11 cellular contexts compared by ENCODE assay signal in the genomic region with DNA sequence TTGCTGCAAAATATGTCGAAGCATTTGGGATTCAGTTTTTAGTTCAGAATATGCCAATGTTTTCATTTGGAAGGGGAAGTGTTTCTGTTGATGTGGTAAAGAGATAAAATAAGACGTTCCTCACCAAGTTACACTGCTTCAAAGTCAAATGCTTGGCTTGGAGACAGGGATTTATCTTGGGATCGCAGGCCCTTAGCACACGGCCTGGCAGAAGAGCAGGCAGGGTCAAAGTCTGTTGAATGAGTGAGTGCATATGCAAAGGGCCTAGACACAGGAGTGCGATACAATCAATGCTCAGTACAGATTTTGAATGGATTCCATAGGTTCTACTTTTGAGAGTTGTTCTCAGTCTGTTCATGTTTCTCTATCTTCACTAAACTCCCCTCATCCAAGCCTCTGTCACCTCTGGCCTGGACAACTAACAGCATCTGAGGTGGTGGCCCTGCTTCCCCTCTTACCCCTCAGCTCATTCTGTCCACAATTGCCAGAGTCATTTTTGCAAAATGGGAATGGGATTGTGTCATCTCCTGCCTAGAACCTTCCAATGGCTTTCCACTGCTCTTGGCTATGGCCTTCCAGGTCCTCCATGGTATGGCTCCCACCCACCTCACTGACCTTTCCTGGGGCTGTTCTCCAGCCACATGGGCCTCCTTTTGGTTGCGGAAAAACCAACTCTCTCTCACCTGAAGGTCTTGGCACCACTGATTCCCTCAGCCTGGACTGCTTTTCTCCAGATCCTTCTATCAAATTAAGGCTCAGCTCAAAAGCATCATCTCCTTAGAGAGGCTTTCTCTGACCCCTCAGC. TPM values are rescaled to one million over a fixed set of nuclear protein-coding genes. Genes with fewer than 3 reads are reported as not detected.
A peak's percentile ranks its signal among the peaks of the same experiment; 100 is the strongest.
DNase-seq lines count a peak whose midpoint lies in the region; ATAC-seq and TF ChIP-seq lines count a peak whose summit lies in the region.
"Had no signal": no experiment of that assay in that cellular context is flagged by ENCODE, and none has a peak within 500 bp of the region (broad histone marks: within the 10 kb centered on the region; RNA-seq: fewer than 3 reads in every experiment).

No MANE protein-coding gene starts in this region.

- intact Hi-C loops in mammary epithelial cell (cut with micrococcal nuclease) = no loop called here

- peaks cover 43 to 87% (median 82%) of the 10 kb centered on the region in 4 donors for H3K4me1 Mint-ChIP-seq in naive thymus-derived CD8-positive, alpha-beta T cell

- TF ChIP-seq CTCF in AG04450 (IDR thresholded peaks at IDR 0.05; ENCODE audit: low read depth, low read length) = no peak
- TF ChIP-seq CTCF in mammary epithelial cell (conservative IDR thresholded peaks at IDR 0.05 in 1 of 2, IDR thresholded peaks at IDR 0.05 in 1 of 2; ENCODE audit: extremely low read depth in 1 of 2, insufficient read depth in 1 of 2, low read depth in 1 of 2, low read length in 2 of 2) = no peak

- 45% methylated on average over 6 of the region's 6 CpGs for WGBS in mammary epithelial cell (ENCODE audit: low coverage, missing lambda C conversion rate)

- peaks cover 37% of the 10 kb centered on the region for H3K4me1 ChIP-seq in mammary epithelial cell (ENCODE audit: insufficient read depth, low read length)

- no peak overlapping the region for H2AFZ ChIP-seq in mammary epithelial cell (ENCODE audit: low read depth, low read length)

- no peaks in the 10 kb centered on the region for H3K36me3 ChIP-seq in mammary epithelial cell (ENCODE audit: insufficient read depth, low read length)

- in situ Hi-C loops in KBM-7 (cut with MboI; ENCODE audit: low pct_unique_long_range_greater_than_20kb, low sequenced_read_pairs) = loop anchor here (25.0 kb wide), 1 partner anchor 402 kb away; no protein-coding TSS in a partner anchor
- in situ Hi-C loops in mammary epithelial cell (cut with MboI; ENCODE audit: low sequenced_read_pairs in 2 of 2) = loop anchor here in 1 of 2 donors (10.0 kb wide), 1 partner anchor 414 kb away; no protein-coding TSS in a partner anchor

- no peak overlapping the region for H3K27ac ChIP-seq in AG04450 (ENCODE audit: low read depth, low read length)
- H3K27ac ChIP-seq in mammary epithelial cell (ENCODE audit: insufficient read depth, low read depth, low read length) = no peak overlapping the region
- H3K27ac ChIP-seq: HL-60 had no signal

- POLR2A ChIA-PET in AG04450 (lab: Yijun Ruan, JAX) = no interaction called here
- POLR2A ChIA-PET in naive thymus-derived CD8-positive, alpha-beta T cell (lab: Charles Lee) = interaction anchor here (1.4 kb wide), 1 partner anchor 8 kb away, joined by 3 read pairs; no protein-coding TSS in a partner anchor

- H3K27ac Mint-ChIP-seq in naive thymus-derived CD8-positive, alpha-beta T cell = peak overlapping the region; percentile 21 to 81 (median 48)

- no peaks in the 10 kb centered on the region for H3K27me3 Mint-ChIP-seq in naive thymus-derived CD8-positive, alpha-beta T cell

- peaks cover 82% of the 10 kb centered on the region for H3K79me2 ChIP-seq in mammary epithelial cell (ENCODE audit: insufficient read depth, low read length)

- CTCF ChIA-PET in AG04450 (lab: Charles Lee) = no interaction called here
- CTCF ChIA-PET in mammary epithelial cell (lab: Charles Lee; ENCODE audit: low non-redundant PET) = no interaction called here

- no peak for ATAC-seq in naive thymus-derived CD8-positive, alpha-beta T cell
- ATAC-seq in HG03442 (IDR thresholded peaks at IDR 0.05; ENCODE audit: unreplicated experiment) (no peak), GM18520 (IDR thresholded peaks at IDR 0.05; ENCODE audit: unreplicated experiment) (no peak), HG02610 (IDR thresholded peaks at IDR 0.05; ENCODE audit: unreplicated experiment) (no peak)
- ATAC-seq: sciatic nerve had no signal

- H3K4me3 Mint-ChIP-seq in naive thymus-derived CD8-positive, alpha-beta T cell = peak overlapping the region; percentile 85 to 96 (median 92)

- no TSS peak for BruUV-seq in mammary epithelial cell (replicated peaks; lab: Mats Ljungman, UMichigan)

- H3K9me3 ChIP-seq in AG04450 (ENCODE audit: control insufficient read depth, insufficient read depth, low read length) (no peaks in the 10 kb centered on the region), mammary epithelial cell (replicated peaks; ENCODE audit: insufficient read depth, low read length) (no peaks in the 10 kb centered on the region)

- dilution Hi-C loops in mammary epithelial cell (cut with HindIII; ENCODE audit: low sequenced_read_pairs) = no loop called here

- peaks cover 2% of the 10 kb centered on the region for H4K20me1 ChIP-seq in mammary epithelial cell (ENCODE audit: insufficient read depth, low read length)

- no peak overlapping the region for H3K9ac ChIP-seq in mammary epithelial cell (ENCODE audit: insufficient read depth, low read length)

- H3K4me2 ChIP-seq in mammary epithelial cell (ENCODE audit: insufficient read depth, low read depth, low read length) = peak overlapping the region; percentile 93

- no peaks in the 10 kb centered on the region for H3K9me3 Mint-ChIP-seq in naive thymus-derived CD8-positive, alpha-beta T cell

- H3K4me3 ChIP-seq in AG04450 (ENCODE audit: low read depth, low read length) (peak overlapping the region; percentile 80), mammary epithelial cell (replicated peaks in 1 of 3; ENCODE audit: insufficient read depth in 1 of 3, low read depth in 2 of 3, low read length in 3 of 3) (no peak overlapping the region)

- H3K36me3 Mint-ChIP-seq in naive thymus-derived CD8-positive, alpha-beta T cell = peaks cover 0 to 17% (median 0%) of the 10 kb centered on the region in 3 donors

- H3K27me3 ChIP-seq in AG04450 (ENCODE audit: control insufficient read depth, insufficient read depth, low read length) (no peaks in the 10 kb centered on the region), mammary epithelial cell (ENCODE audit: insufficient read depth, low read length) (no peaks in the 10 kb centered on the region)

- DNase-seq in AG04450 (ENCODE audit: low read depth, low spot score) (no peak), KBM-7 (peak; percentile 34), mammary epithelial cell (no peak), 8988T (no peak)
- DNase-seq in naive thymus-derived CD8-positive, alpha-beta T cell = no peak
- DNase-seq: NCI-H748 treated with DMSO at 0.1 percent for 48 hours had no signal

RNA-seq across cellular contexts. Expression of a gene that starts 3.2 kb away (rescaled TPM):
- polyA plus RNA-seq in AG04450 (2011; rRNA removed) = 37.3 and 49.3 TPM in 2 replicates
- 30.8 and 35.0 TPM in 2 replicates for polyA minus RNA-seq in AG04450 (2011; rRNA and poly(A)+ RNA removed)
- total RNA-seq in mammary epithelial cell = 10 to 100 TPM; 34.4 to 42.5 TPM
- polyA plus RNA-seq in mammary epithelial cell = 49.3 TPM
- polyA minus RNA-seq in mammary epithelial cell = 21.1 TPM
- 10 to 100 TPM; 30.5 to 30.7 TPM for total RNA-seq in naive thymus-derived CD8-positive, alpha-beta T cell
- polyA plus RNA-seq in naive thymus-derived CD8-positive, alpha-beta T cell = 10 to 100 TPM; 50.8 to 60.4 (median 51.9) TPM

RNA-seq across cellular contexts. Expression of a gene that starts 5.3 kb away (rescaled TPM):
- polyA plus RNA-seq in AG04450 (2011; rRNA removed) (11.9 and 13.7 TPM in 2 replicates), mammary epithelial cell (15.8 TPM)
- polyA minus RNA-seq in AG04450 (2011; rRNA and poly(A)+ RNA removed) = 43.9 and 49.8 TPM in 2 replicates
- 10 to 100 TPM; 36.4 to 46.3 TPM for total RNA-seq in mammary epithelial cell
- polyA minus RNA-seq in mammary epithelial cell = 67.8 TPM
- total RNA-seq in naive thymus-derived CD8-positive, alpha-beta T cell = 10 to 100 TPM; 24.8 to 28.8 TPM
- polyA plus RNA-seq in naive thymus-derived CD8-positive, alpha-beta T cell = 10 to 100 TPM in 2 of 3 donors, 1 to 10 TPM in 1; 8.5 to 19.4 (median 18.4) TPM
